ENCODE assay signal across 8 cellular contexts in the genomic region with DNA sequence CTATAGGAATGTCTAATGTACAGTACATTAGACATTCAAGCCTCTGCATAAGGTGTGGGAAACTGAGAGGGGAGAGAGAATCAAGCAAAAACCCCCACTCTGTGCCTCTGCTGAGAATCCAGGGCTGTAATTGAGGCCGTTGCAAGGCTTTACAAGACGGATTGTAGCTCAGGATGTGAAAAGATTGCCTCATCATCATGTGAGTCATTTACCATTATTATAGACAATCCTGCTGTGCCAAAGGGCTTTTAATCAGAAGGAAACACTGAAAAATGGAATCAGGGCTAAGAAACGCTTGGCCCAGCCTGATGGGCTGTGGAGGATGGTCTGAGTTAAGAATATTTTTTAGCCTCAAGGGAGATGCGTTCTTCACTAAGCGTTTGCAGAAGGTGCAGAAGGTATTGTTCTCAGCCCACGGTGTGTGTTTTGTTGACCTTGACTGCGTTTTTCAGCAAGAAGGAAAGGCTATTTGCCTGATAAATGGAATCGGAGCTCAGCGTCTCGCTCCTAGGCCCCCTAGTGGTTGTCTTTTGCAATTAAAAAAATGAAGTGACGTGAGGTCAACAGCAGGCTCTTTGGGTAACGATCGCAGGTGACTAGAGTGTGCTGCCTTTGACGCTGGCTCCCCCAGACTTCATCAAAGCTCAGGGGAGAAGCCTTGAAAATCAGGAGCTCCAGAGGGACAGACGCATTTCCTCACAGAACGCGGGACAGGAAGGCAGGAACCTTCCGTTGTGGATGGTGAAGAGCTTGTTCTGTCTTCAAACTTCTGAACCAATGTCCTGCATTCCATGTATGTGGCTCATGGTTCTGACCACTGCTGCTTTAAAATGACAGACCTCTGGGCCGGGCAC. TPM values are rescaled to one million over a fixed set of nuclear protein-coding genes. Genes with fewer than 3 reads are reported as not detected.
DNase-seq lines count a peak whose midpoint lies in the region; ATAC-seq and TF ChIP-seq lines count a peak whose summit lies in the region.

No MANE protein-coding gene starts in this region.

- H3K27ac Mint-ChIP-seq in endothelial cell (ENCODE audit: unreplicated experiment): peak overlapping the region; percentile 94

- H3K4me3 ChIP-seq in muscle layer of colon (ENCODE audit: low read depth in 1 of 2, low read length in 2 of 2): peak overlapping the region in 1 of 2 donors; percentile 61
- peak overlapping the region; percentile 52 to 83 (median 68) for H3K4me3 ChIP-seq in subcutaneous abdominal adipose tissue (ENCODE audit: low read depth in 1 of 5, low read length in 5 of 5)

- peaks cover 42% of the 10 kb centered on the region for H3K4me1 Mint-ChIP-seq in endothelial cell (ENCODE audit: unreplicated experiment)

- H3K36me3 Mint-ChIP-seq in endothelial cell (ENCODE audit: low read depth, unreplicated experiment): no peaks in the 10 kb centered on the region

- no peaks in the 10 kb centered on the region for H3K36me3 ChIP-seq in muscle layer of colon (ENCODE audit: insufficient read depth, low read length)
- no peaks in the 10 kb centered on the region for H3K36me3 ChIP-seq in subcutaneous abdominal adipose tissue (ENCODE audit: control insufficient read depth in 5 of 5, insufficient read depth in 5 of 5, low read length in 5 of 5)

- no peaks in the 10 kb centered on the region for H3K9me3 Mint-ChIP-seq in endothelial cell (ENCODE audit: unreplicated experiment)

- H3K4me1 ChIP-seq in muscle layer of colon (ENCODE audit: insufficient read depth, low read length): peaks cover 14% of the 10 kb centered on the region
- peaks cover 7 to 19% (median 15%) of the 10 kb centered on the region in 5 donors for H3K4me1 ChIP-seq in subcutaneous abdominal adipose tissue (ENCODE audit: control insufficient read depth in 5 of 5, insufficient read depth in 5 of 5, low read length in 5 of 5)

- H3K27ac ChIP-seq in muscle layer of colon (ENCODE audit: low read depth, low read length) (peak overlapping the region; percentile 24), subcutaneous abdominal adipose tissue (ENCODE audit: low read depth, low read length) (peak overlapping the region; percentile 76)

- DNase-seq in activated CD8-positive, alpha-beta memory T cell treated with anti-CD3 and anti-CD28 coated beads for 24 hours: peak; percentile 76
- DNase-seq in activated CD8-positive, alpha-beta memory T cell treated with anti-CD3 and anti-CD28 coated beads, Interleukin-2, amount 50 U/mL, for 48 hours: no peak
- peak; percentile 58 for DNase-seq in activated CD4-positive, alpha-beta T cell treated with anti-CD3 and anti-CD28 coated beads, Interleukin-2, amount 50 U/mL, for 1 hour
- peak; percentile 62 for DNase-seq in endothelial cell (ENCODE audit: low spot score)

- H3K9me3 ChIP-seq in muscle layer of colon (ENCODE audit: low read length): no peaks in the 10 kb centered on the region
- no peaks in the 10 kb centered on the region for H3K9me3 ChIP-seq in subcutaneous abdominal adipose tissue (ENCODE audit: control insufficient read depth in 5 of 5, low read length in 5 of 5)

- H3K9ac ChIP-seq in muscle layer of colon (ENCODE audit: low read length) (peak overlapping the region; percentile 9), subcutaneous abdominal adipose tissue (ENCODE audit: low read length in 5 of 5) (peak overlapping the region in 4 of 5 donors; percentile 32 to 62 (median 57))

- H3K4me3 Mint-ChIP-seq in endothelial cell (ENCODE audit: unreplicated experiment): peak overlapping the region; percentile 47

- H3K27me3 Mint-ChIP-seq in endothelial cell (ENCODE audit: unreplicated experiment): peaks cover 7% of the 10 kb centered on the region

- peak; percentile 34 for ATAC-seq in HG03565 (IDR thresholded peaks at IDR 0.05; ENCODE audit: unreplicated experiment)
- ATAC-seq in HG02852 (IDR thresholded peaks at IDR 0.05; ENCODE audit: unreplicated experiment): no peak

- H3K27me3 ChIP-seq in muscle layer of colon (ENCODE audit: control insufficient read depth in 1 of 2, insufficient read depth in 2 of 2, low read length in 2 of 2) (no peaks in the 10 kb centered on the region), subcutaneous abdominal adipose tissue (ENCODE audit: control insufficient read depth in 5 of 5, insufficient read depth in 4 of 5, low read length in 5 of 5) (no peaks in the 10 kb centered on the region)

- peak; percentile 92 for TF ChIP-seq CTCF in endothelial cell (IDR thresholded peaks at IDR 0.05; ENCODE audit: unreplicated experiment)

RNA-seq across cellular contexts. Expression of a gene that starts 18.1 kb away (rescaled TPM):
- total RNA-seq in endothelial cell (ENCODE audit: unreplicated experiment): not detected
